Comparison of ENCODE assay signal across 15 cellular contexts in the genomic region with DNA sequence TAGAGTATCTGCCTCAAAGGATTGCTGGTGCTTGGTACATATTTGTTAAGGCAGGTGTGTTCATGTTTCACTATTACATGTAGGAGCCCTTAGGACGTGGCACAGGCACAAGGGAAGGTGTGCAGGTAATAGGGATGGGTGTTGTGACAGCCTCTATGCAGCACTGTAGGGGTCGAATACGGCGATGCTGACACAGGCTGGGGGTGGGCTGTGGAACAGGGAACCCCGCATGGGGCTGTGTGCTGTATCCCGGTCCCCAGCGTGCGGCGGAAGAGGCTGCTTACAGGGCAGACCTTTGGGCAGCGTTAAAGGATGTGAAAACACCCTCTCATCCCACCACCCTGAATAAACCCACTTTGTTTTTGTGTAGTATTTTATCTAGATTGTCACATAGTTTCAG. TPM values are rescaled to one million over a fixed set of nuclear protein-coding genes. Genes with fewer than 3 reads are reported as not detected.
A peak's percentile ranks its signal among the peaks of the same experiment; 100 is the strongest.
DNase-seq lines count a peak whose midpoint lies in the region; ATAC-seq and TF ChIP-seq lines count a peak whose summit lies in the region.
"Had no signal": no experiment of that assay in that cellular context is flagged by ENCODE, and none has a peak within 500 bp of the region (broad histone marks: within the 10 kb centered on the region; RNA-seq: fewer than 3 reads in every experiment).

No MANE protein-coding gene starts in this region.

- peak overlapping the region; percentile 91 for H3K27ac Mint-ChIP-seq in activated naive CD8-positive, alpha-beta T cell
- no peak overlapping the region for H3K27ac Mint-ChIP-seq in activated naive CD8-positive, alpha-beta T cell treated with anti-CD3 and anti-CD28 coated beads, Interleukin-2, amount 50 U/mL, for 24 hours
- H3K27ac Mint-ChIP-seq: activated CD4-positive, alpha-beta T cell treated with anti-CD3 and anti-CD28 coated beads for 36 hours had no signal

- WGBS in esophagus muscularis mucosa, result 75% methylated on average over 10 of the region's 10 CpGs

- no peak for ATAC-seq in activated naive CD8-positive, alpha-beta T cell treated with anti-CD3 and anti-CD28 coated beads, Interleukin-2, amount 50 U/mL, for 24 hours
- no peak for ATAC-seq in GM18517 (IDR thresholded peaks at IDR 0.05; ENCODE audit: unreplicated experiment)

- H3K36me3 Mint-ChIP-seq in activated naive CD8-positive, alpha-beta T cell, result peaks cover 12% of the 10 kb centered on the region
- H3K36me3 Mint-ChIP-seq in activated naive CD8-positive, alpha-beta T cell treated with anti-CD3 and anti-CD28 coated beads, Interleukin-2, amount 50 U/mL, for 24 hours (ENCODE audit: low read depth), result peaks cover 49% of the 10 kb centered on the region

- H3K4me1 Mint-ChIP-seq in activated naive CD8-positive, alpha-beta T cell (ENCODE audit: low read depth), result peaks cover 98% of the 10 kb centered on the region
- peaks cover 98% of the 10 kb centered on the region for H3K4me1 Mint-ChIP-seq in activated naive CD8-positive, alpha-beta T cell treated with anti-CD3 and anti-CD28 coated beads, Interleukin-2, amount 50 U/mL, for 24 hours

- peaks cover 67 to 83% (median 74%) of the 10 kb centered on the region in 4 donors for H3K4me1 ChIP-seq in esophagus muscularis mucosa
- H3K4me1 ChIP-seq in neutrophil (ENCODE audit: control insufficient read depth in 1 of 2, insufficient read depth in 1 of 2, low read depth in 1 of 2, low read length in 1 of 2), result peaks cover 79 to 93% of the 10 kb centered on the region in 2 experiments
- peaks cover 12 to 14% of the 10 kb centered on the region in 2 donors for H3K4me1 ChIP-seq in uterus

- no peak for TF ChIP-seq POLR2A in esophagus muscularis mucosa (IDR thresholded peaks at IDR 0.05; ENCODE audit: low read depth)
- TF ChIP-seq POLR2A in uterus (IDR thresholded peaks at IDR 0.05), result no peak

- intact Hi-C loops in esophagus muscularis mucosa (cut with DNase I) (no loop called here), uterus (cut with DNase I; ENCODE audit: low total_unique reads) (no loop called here)

- no peak for TF ChIP-seq EP300 in esophagus muscularis mucosa (IDR thresholded peaks at IDR 0.05)

- H3K27me3 Mint-ChIP-seq in activated naive CD8-positive, alpha-beta T cell, result no peaks in the 10 kb centered on the region
- no peaks in the 10 kb centered on the region for H3K27me3 Mint-ChIP-seq in activated naive CD8-positive, alpha-beta T cell treated with anti-CD3 and anti-CD28 coated beads, Interleukin-2, amount 50 U/mL, for 24 hours
- H3K27me3 Mint-ChIP-seq: activated CD4-positive, alpha-beta T cell treated with anti-CD3 and anti-CD28 coated beads for 36 hours; T-cell had no signal

- no peak overlapping the region for H3K4me3 ChIP-seq in esophagus muscularis mucosa
- peak overlapping the region in 1 of 2 experiments; percentile 13 for H3K4me3 ChIP-seq in neutrophil (ENCODE audit: low read depth in 1 of 2, low read length in 1 of 2)
- no peak overlapping the region for H3K4me3 ChIP-seq in uterus
- H3K4me3 ChIP-seq: right lobe of liver had no signal

- H3K9me3 ChIP-seq in esophagus muscularis mucosa (no peaks in the 10 kb centered on the region), neutrophil (no peaks in the 10 kb centered on the region), uterus (no peaks in the 10 kb centered on the region)
- H3K9me3 ChIP-seq: right lobe of liver had no signal

- no peak overlapping the region for H3K4me3 Mint-ChIP-seq in activated naive CD8-positive, alpha-beta T cell
- H3K4me3 Mint-ChIP-seq in activated naive CD8-positive, alpha-beta T cell treated with anti-CD3 and anti-CD28 coated beads, Interleukin-2, amount 50 U/mL, for 24 hours, result no peak overlapping the region
- H3K4me3 Mint-ChIP-seq: activated CD4-positive, alpha-beta T cell treated with anti-CD3 and anti-CD28 coated beads for 36 hours had no signal

- H3K27me3 ChIP-seq in esophagus muscularis mucosa (no peaks in the 10 kb centered on the region), neutrophil (no peaks in the 10 kb centered on the region), uterus (no peaks in the 10 kb centered on the region)
- H3K27me3 ChIP-seq: right lobe of liver had no signal

- peak overlapping the region in 3 of 4 donors; percentile 28 to 52 (median 36) for H3K27ac ChIP-seq in esophagus muscularis mucosa (replicated peaks in 1 of 4)
- H3K27ac ChIP-seq in neutrophil, result peak overlapping the region; percentile 79
- peak overlapping the region; percentile 78 for H3K27ac ChIP-seq in uterus

- no peak for DNase-seq in activated naive CD8-positive, alpha-beta T cell treated with anti-CD3 and anti-CD28 coated beads, Interleukin-2, amount 50 U/mL, for 24 hours
- no peak for DNase-seq in esophagus muscularis mucosa (ENCODE audit: extremely low spot score)
- no peak for DNase-seq in uterus
- DNase-seq in kidney glomerular epithelial cell (lab: John Stamatoyannopoulos, UW), result no peak
- no peak for DNase-seq in NCI-H1092 (lab: John Stamatoyannopoulos, UW)
- DNase-seq: activated effector memory CD4-positive, alpha-beta T cell treated with anti-CD3 and anti-CD28 coated beads, Interleukin-2, amount 50 U/mL, for 16 hours; DMS 273 treated with DMSO at 0.1 percent for 48 hours; NCI-H1417; NCI-H510A treated with DMSO at 0.1 percent for 48 hours; right lobe of liver; T-cell had no signal

- TF ChIP-seq CTCF in esophagus muscularis mucosa (IDR thresholded peaks at IDR 0.05) (no peak), neutrophil (IDR thresholded peaks at IDR 0.05) (no peak), uterus (IDR thresholded peaks at IDR 0.05) (no peak)

- H3K9me3 Mint-ChIP-seq in activated naive CD8-positive, alpha-beta T cell (ENCODE audit: low read depth), result peaks cover 9% of the 10 kb centered on the region
- H3K9me3 Mint-ChIP-seq in activated naive CD8-positive, alpha-beta T cell treated with anti-CD3 and anti-CD28 coated beads, Interleukin-2, amount 50 U/mL, for 24 hours, result no peaks in the 10 kb centered on the region

- H3K36me3 ChIP-seq in esophagus muscularis mucosa (peaks cover 0 to 3% (median 2%) of the 10 kb centered on the region in 4 donors), neutrophil (peaks cover 3% of the 10 kb centered on the region), uterus (no peaks in the 10 kb centered on the region)

RNA-seq across cellular contexts. Expression of a gene that starts 21.5 kb away (rescaled TPM):
- total RNA-seq in esophagus muscularis mucosa (10 to 100 TPM; 11.6 to 16.3 (median 14.5) TPM), uterus (10 to 100 TPM; 15.9 to 42.4 (median 25.5) TPM)
